8 cellular contexts compared by ENCODE assay signal in the genomic region with DNA sequence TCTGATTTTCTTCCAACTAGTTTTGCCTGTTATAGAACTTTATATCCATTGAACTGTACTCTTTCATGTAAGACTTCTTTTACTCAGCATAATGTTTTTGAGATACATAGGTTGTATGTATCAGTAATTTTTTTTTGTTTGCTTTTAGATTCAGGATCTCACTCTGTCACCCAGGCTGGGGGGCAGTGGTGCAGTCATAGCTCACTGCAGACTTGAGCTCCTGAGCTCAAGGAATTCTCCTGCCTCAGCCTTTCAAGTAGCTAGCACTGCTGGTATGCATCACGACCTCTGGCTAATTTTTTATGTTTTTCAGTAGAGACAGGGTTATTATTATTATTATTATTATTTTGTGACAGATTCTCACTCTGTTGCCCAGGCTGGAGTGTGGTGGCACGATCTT.
DNase-seq lines count a peak whose midpoint lies in the region; ATAC-seq and TF ChIP-seq lines count a peak whose summit lies in the region.

No MANE protein-coding gene starts in this region.

- H2AK9ac ChIP-seq in IMR-90 (replicated peaks; ENCODE audit: low read depth, low read length, poor library complexity), result no peak overlapping the region

- H3K4me3 ChIP-seq in BJ (ENCODE audit: low read depth, low read length) (peak overlapping the region; percentile 45), IMR-90 (ENCODE audit: insufficient read depth, low read depth, low read length) (peak overlapping the region; percentile 52; the same call in 1 of the 2 replicates), colonic mucosa (peak overlapping the region; percentile 63)

- in situ Hi-C loops in IMR-90 (cut with MboI; ENCODE audit: low sequenced_read_pairs), result no loop called here

- peak overlapping the region; percentile 54 to 79 (median 73) for H3K27ac Mint-ChIP-seq in nephron

- no peak for TF ChIP-seq RAD21 in IMR-90 (IDR thresholded peaks at IDR 0.05; ENCODE audit: low read length)

- no peak overlapping the region for H2BK15ac ChIP-seq in IMR-90 (ENCODE audit: low read depth, low read length)

- no peak overlapping the region for H3K4ac ChIP-seq in IMR-90 (ENCODE audit: low read depth, low read length)

- no peaks in the 10 kb centered on the region for H3K79me1 ChIP-seq in IMR-90 (ENCODE audit: low read depth in 1 of 2, low read length in 2 of 2)

- H4K8ac ChIP-seq in IMR-90 (ENCODE audit: low read depth in 2 of 2, low read length in 2 of 2), result no peak overlapping the region

- dilution Hi-C loops in IMR-90 (cut with HindIII; ENCODE audit: low sequenced_read_pairs, unreplicated experiment), result no loop called here

- no peak overlapping the region for H2BK120ac ChIP-seq in IMR-90 (ENCODE audit: low read depth, low read length)

- H3K14ac ChIP-seq in IMR-90 (replicated peaks; ENCODE audit: low read depth, low read length), result no peak overlapping the region

- no peak overlapping the region for H4K91ac ChIP-seq in IMR-90 (ENCODE audit: insufficient read depth, low read depth, low read length)

- no peak for DNase-seq in BJ (ENCODE audit: low read depth)
- no peak for DNase-seq in IMR-90
- no peak for DNase-seq in colonic mucosa
- DNase-seq in retina, result no peak
- no peak for DNase-seq in sciatic nerve (ENCODE audit: low spot score)
- no peak for DNase-seq in NCI-H2081 (lab: John Stamatoyannopoulos, UW)

- H2BK20ac ChIP-seq in IMR-90 (ENCODE audit: low read depth, low read length), result no peak overlapping the region

- H3K9me1 ChIP-seq in IMR-90 (ENCODE audit: insufficient read depth, low read length), result no peaks in the 10 kb centered on the region

- WGBS in IMR-90 (ENCODE audit: extremely low coverage in 2 of 2, insufficient read length in 1 of 2), 2 experiments, result no CpG with 5 or more reads among the region's 2 CpGs

- no peaks in the 10 kb centered on the region for H4K20me1 ChIP-seq in IMR-90 (ENCODE audit: insufficient read depth, low read length)

- TF ChIP-seq POLR2A in IMR-90 (IDR thresholded peaks at IDR 0.05; ENCODE audit: low read depth, low read length), result no peak

- H3K9me3 ChIP-seq in IMR-90 (ENCODE audit: control insufficient read depth, insufficient read depth, low read length) (no peaks in the 10 kb centered on the region), colonic mucosa (no peaks in the 10 kb centered on the region)

- no peaks in the 10 kb centered on the region for H3K27me3 Mint-ChIP-seq in nephron (ENCODE audit: low read depth)

- no peak overlapping the region for H4K5ac ChIP-seq in IMR-90 (ENCODE audit: low read depth, low read length)

- H2AK5ac ChIP-seq in IMR-90 (ENCODE audit: low read depth, low read length), result no peak overlapping the region

- peaks cover 28% of the 10 kb centered on the region for H3K4me1 Mint-ChIP-seq in nephron

- H3K9me3 Mint-ChIP-seq in nephron, result peaks cover 5% of the 10 kb centered on the region

- H3K36me3 ChIP-seq in BJ (ENCODE audit: control insufficient read depth, insufficient read depth, low read length) (no peaks in the 10 kb centered on the region), IMR-90 (ENCODE audit: control insufficient read depth, insufficient read depth, low read length) (no peaks in the 10 kb centered on the region), colonic mucosa (no peaks in the 10 kb centered on the region)

- ATAC-seq in IMR-90 (ENCODE audit: low read depth) (no peak), GM21529 (IDR thresholded peaks at IDR 0.05; ENCODE audit: unreplicated experiment) (no peak), sciatic nerve (no peak)

- POLR2A ChIA-PET in BJ (lab: Charles Lee), result no interaction called here
- POLR2A ChIA-PET in IMR-90 (lab: Charles Lee; ENCODE audit: unreplicated experiment), result no interaction called here

- peak overlapping the region; percentile 86 to 87 (median 86) for H3K4me3 Mint-ChIP-seq in nephron

- H3K36me3 Mint-ChIP-seq in nephron (ENCODE audit: low read depth), result no peaks in the 10 kb centered on the region

- intact Hi-C loops in IMR-90 (cut with micrococcal nuclease), result no loop called here
- intact Hi-C loops in colonic mucosa (cut with DNase I), result no loop called here
- intact Hi-C loops in sciatic nerve (cut with DNase I), result no loop called here

- no peak overlapping the region for H3K56ac ChIP-seq in IMR-90 (ENCODE audit: extremely low read depth, insufficient read depth, low read length)

- H3K27me3 ChIP-seq in BJ (ENCODE audit: control insufficient read depth, insufficient read depth, low read length), result no peaks in the 10 kb centered on the region
- H3K27me3 ChIP-seq in IMR-90 (ENCODE audit: control insufficient read depth, insufficient read depth, low read length), result no peaks in the 10 kb centered on the region
- H3K27me3 ChIP-seq in colonic mucosa, result no peaks in the 10 kb centered on the region

- BruUV-seq in IMR-90 (replicated peaks; lab: Mats Ljungman, UMichigan), result no TSS peak

- H3K27ac ChIP-seq in IMR-90 (ENCODE audit: insufficient read depth, low read length) (no peak overlapping the region), colonic mucosa (no peak overlapping the region)

- H3K4me1 ChIP-seq in IMR-90 (ENCODE audit: control insufficient read depth, insufficient read depth, low read length) (no peaks in the 10 kb centered on the region), colonic mucosa (peaks cover 9% of the 10 kb centered on the region)

- TF ChIP-seq CTCF in BJ (IDR thresholded peaks at IDR 0.05; ENCODE audit: insufficient read depth, low read depth, low read length) (no peak), IMR-90 (conservative IDR thresholded peaks at IDR 0.05; ENCODE audit: low read depth, low read length) (no peak), colonic mucosa (IDR thresholded peaks at IDR 0.05) (no peak), nephron (IDR thresholded peaks at IDR 0.05; ENCODE audit: unreplicated experiment in 3 of 3) (no peak)

- H2AFZ ChIP-seq in IMR-90 (replicated peaks; ENCODE audit: low read length, poor library complexity), result no peak overlapping the region

- no peak overlapping the region for H3K23ac ChIP-seq in IMR-90 (ENCODE audit: low read depth, low read length)

- peak overlapping the region; percentile 59 for H3K4me2 ChIP-seq in IMR-90 (ENCODE audit: low read depth, low read length)

- H3K18ac ChIP-seq in IMR-90 (ENCODE audit: low read depth, low read length), result no peak overlapping the region

- H3K9ac ChIP-seq in IMR-90 (ENCODE audit: low read depth, low read length), result no peak overlapping the region
- no peak overlapping the region for H3K9ac ChIP-seq in colonic mucosa (ENCODE audit: low read depth in 2 of 2, low read length in 2 of 2)

- no peak overlapping the region for H2BK5ac ChIP-seq in IMR-90 (ENCODE audit: low read depth, low read length, poor library complexity, severe bottlenecking)

- CTCF ChIA-PET in BJ (lab: Yijun Ruan, JAX), result interaction anchor here (0.6 to 1.9 kb wide), 9 partner anchors 11 to 78 kb away, joined by 3 to 7 read pairs (median 4); partner anchors contain the start of gene DDHD1
- CTCF ChIA-PET in IMR-90 (lab: Yijun Ruan, JAX), result interaction anchor here (1.6 kb wide), 1 partner anchor 16 kb away, joined by 8 read pairs; no protein-coding TSS in a partner anchor

TF ChIP-seq in IMR-90, 13 proteins besides CTCF, POLR2A, EP300 and RAD21:
- no peak for TF ChIP-seq MAZ (IDR thresholded peaks at IDR 0.05; ENCODE audit: borderline replicate concordance, low read depth, low read length)
- no peak for TF ChIP-seq FOS (IDR thresholded peaks at IDR 0.05; ENCODE audit: low read depth, low read length)
- TF ChIP-seq RFX5 (IDR thresholded peaks at IDR 0.05; ENCODE audit: low read depth, low read length), result no peak
- TF ChIP-seq, protein P1, sequence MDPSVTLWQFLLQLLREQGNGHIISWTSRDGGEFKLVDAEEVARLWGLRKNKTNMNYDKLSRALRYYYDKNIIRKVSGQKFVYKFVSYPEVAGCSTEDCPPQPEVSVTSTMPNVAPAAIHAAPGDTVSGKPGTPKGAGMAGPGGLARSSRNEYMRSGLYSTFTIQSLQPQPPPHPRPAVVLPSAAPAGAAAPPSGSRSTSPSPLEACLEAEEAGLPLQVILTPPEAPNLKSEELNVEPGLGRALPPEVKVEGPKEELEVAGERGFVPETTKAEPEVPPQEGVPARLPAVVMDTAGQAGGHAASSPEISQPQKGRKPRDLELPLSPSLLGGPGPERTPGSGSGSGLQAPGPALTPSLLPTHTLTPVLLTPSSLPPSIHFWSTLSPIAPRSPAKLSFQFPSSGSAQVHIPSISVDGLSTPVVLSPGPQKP (IDR thresholded peaks at IDR 0.05; ENCODE audit: borderline replicate concordance, low read depth, low read length), result no peak
- no peak for TF ChIP-seq CEBPB (IDR thresholded peaks at IDR 0.05; ENCODE audit: low read depth, low read length)
- TF ChIP-seq, protein P2, sequence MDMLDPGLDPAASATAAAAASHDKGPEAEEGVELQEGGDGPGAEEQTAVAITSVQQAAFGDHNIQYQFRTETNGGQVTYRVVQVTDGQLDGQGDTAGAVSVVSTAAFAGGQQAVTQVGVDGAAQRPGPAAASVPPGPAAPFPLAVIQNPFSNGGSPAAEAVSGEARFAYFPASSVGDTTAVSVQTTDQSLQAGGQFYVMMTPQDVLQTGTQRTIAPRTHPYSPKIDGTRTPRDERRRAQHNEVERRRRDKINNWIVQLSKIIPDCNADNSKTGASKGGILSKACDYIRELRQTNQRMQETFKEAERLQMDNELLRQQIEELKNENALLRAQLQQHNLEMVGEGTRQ (IDR thresholded peaks at IDR 0.05; ENCODE audit: low read depth, low read length), result no peak
- TF ChIP-seq BHLHE40 (IDR thresholded peaks at IDR 0.05; ENCODE audit: low read depth, low read length), result no peak
- TF ChIP-seq MXI1 (IDR thresholded peaks at IDR 0.05; ENCODE audit: borderline replicate concordance, low read depth, low read length), result no peak
- TF ChIP-seq RCOR1 (IDR thresholded peaks at IDR 0.05; ENCODE audit: insufficient replicate concordance, low read length), result no peak
- no peak for TF ChIP-seq MAFK (IDR thresholded peaks at IDR 0.05; ENCODE audit: low read depth, low read length)
- TF ChIP-seq SMC3 (IDR thresholded peaks at IDR 0.05; ENCODE audit: low read depth, low read length), result no peak
- no peak for TF ChIP-seq CHD1 (IDR thresholded peaks at IDR 0.05; ENCODE audit: low read depth, low read length)
- TF ChIP-seq NFE2L2 (IDR thresholded peaks at IDR 0.05; ENCODE audit: low read depth, low read length), result no peak
